38 cellular contexts compared by ENCODE assay signal in genomic region chr17:44207319-44207718, GRCh38. TPM values are rescaled to one million over a fixed set of nuclear protein-coding genes. Genes with fewer than 3 reads are reported as not detected.
"Had no signal": no experiment of that assay in that cellular context is flagged by ENCODE, and none has a peak within 500 bp of the region (broad histone marks: within the 10 kb centered on the region; RNA-seq: fewer than 3 reads in every experiment).

No MANE protein-coding gene starts in this region.

- H3K4me1 ChIP-seq: prostate gland had no signal

- H3K27ac Mint-ChIP-seq: activated CD4-positive, alpha-beta T cell treated with anti-CD3 and anti-CD28 coated beads, Interleukin-2, amount 10 ng/mL, durations not matched to agents 7 days and 5 days; activated naive CD8-positive, alpha-beta T cell treated with anti-CD3 and anti-CD28 coated beads, Interleukin-2, amount 10 ng/mL, durations not matched to agents 7 days and 5 days had no signal

- H3K27ac ChIP-seq: brain microvascular endothelial cell, coronary artery, gastrocnemius medialis, hepatocyte, pancreas, prostate gland, suprapubic skin, tibial artery, upper lobe of right lung, VCaP had no signal

- H3K27me3 ChIP-seq: brain microvascular endothelial cell, dorsolateral prefrontal cortex, gastrocnemius medialis, hepatocyte, pancreas, suprapubic skin, tibial artery, upper lobe of right lung had no signal

- H3K36me3 ChIP-seq: prostate gland had no signal

- H3K9me3 Mint-ChIP-seq: activated CD4-positive, alpha-beta T cell treated with anti-CD3 and anti-CD28 coated beads, Interleukin-2, amount 10 ng/mL, durations not matched to agents 7 days and 5 days; activated naive CD8-positive, alpha-beta T cell treated with anti-CD3 and anti-CD28 coated beads, Interleukin-2, amount 10 ng/mL, durations not matched to agents 7 days and 5 days; nephron; T-cell had no signal

- H3K9me3 ChIP-seq: gastrocnemius medialis, mucosa of descending colon, pancreas, prostate gland, suprapubic skin, tibial artery, upper lobe of right lung had no signal

- H3K4me3 Mint-ChIP-seq: activated CD4-positive, alpha-beta T cell treated with anti-CD3 and anti-CD28 coated beads, Interleukin-2, amount 10 ng/mL, durations not matched to agents 7 days and 5 days; activated naive CD8-positive, alpha-beta T cell treated with anti-CD3 and anti-CD28 coated beads, Interleukin-2, amount 10 ng/mL, durations not matched to agents 7 days and 5 days; nephron; T-cell had no signal

- ATAC-seq: activated CD4-positive, CD25-positive, alpha-beta regulatory T cell treated with anti-CD3 and anti-CD28 coated beads, Interleukin-2, amount 50 U/mL, for 24 hours; gastrocnemius medialis; left cardiac atrium; left ventricle myocardium superior; mucosa of descending colon; pancreas; T-cell; upper lobe of right lung had no signal

- H3K4me3 ChIP-seq: coronary artery, dorsolateral prefrontal cortex, gastrocnemius medialis, hepatocyte, mucosa of descending colon, pancreas, prostate gland, smooth muscle cell, suprapubic skin, tibial artery, upper lobe of right lung had no signal

- H3K27me3 Mint-ChIP-seq: activated CD4-positive, alpha-beta T cell treated with anti-CD3 and anti-CD28 coated beads, Interleukin-2, amount 10 ng/mL, durations not matched to agents 7 days and 5 days; activated naive CD8-positive, alpha-beta T cell treated with anti-CD3 and anti-CD28 coated beads, Interleukin-2, amount 10 ng/mL, durations not matched to agents 7 days and 5 days; T-cell had no signal

- H2AFZ ChIP-seq: hepatocyte had no signal

- DNase-seq: activated CD4-positive, alpha-beta T cell treated with anti-CD3 and anti-CD28 coated beads, Interleukin-2, amount 10 ng/mL, durations not matched to agents 7 days and 5 days; activated CD8-positive, alpha-beta memory T cell treated with anti-CD3 and anti-CD28 coated beads, Interleukin-2, amount 50 U/mL, for 4 hours; activated naive CD4-positive, alpha-beta T cell; activated naive CD8-positive, alpha-beta T cell treated with anti-CD3 and anti-CD28 coated beads, Interleukin-2, amount 10 ng/mL, durations not matched to agents 7 days and 5 days; activated T-cell treated with anti-CD3 and anti-CD28 coated beads, Interleukin-2, amount 50 U/mL, for 48 hours; amniotic stem cell; brain microvascular endothelial cell; effector memory CD4-positive, alpha-beta T cell; gastrocnemius medialis; glutamatergic neuron; islet precursor cell; left cardiac atrium; left ventricle myocardium superior; mucosa of descending colon; retina; stimulated activated CD4-positive, alpha-beta T cell treated with anti-CD3 and anti-CD28 coated beads, Interleukin-1b, Interleukin-23, amount 100 ng/mL, for 48 hours; stimulated activated CD4-positive, alpha-beta T cell treated with anti-CD3 and anti-CD28 coated beads, Interleukin-4, amount 100 ng/mL, for 4 hours; stimulated activated CD8-positive, alpha-beta memory T cell treated with anti-CD3 and anti-CD28 coated beads, Interleukin-4, amount 100 ng/mL, for 48 hours; stimulated activated naive CD4-positive, alpha-beta T cell; T-cell; T-helper 9 cell; tibial artery; upper lobe of right lung had no signal

- H3K4me2 ChIP-seq: hepatocyte, smooth muscle cell had no signal

- H3K79me2 ChIP-seq: hepatocyte had no signal

RNA-seq across cellular contexts. Expression of gene ASB16, which starts 36.8 kb away (rescaled TPM):
- total RNA-seq: astrocyte, cerebellum, epithelial cell of proximal tubule, lung microvascular endothelial cell, mesenteric fat pad, smooth muscle cell, suprapubic skin, upper lobe of right lung had no signal
